In the genomic region with DNA sequence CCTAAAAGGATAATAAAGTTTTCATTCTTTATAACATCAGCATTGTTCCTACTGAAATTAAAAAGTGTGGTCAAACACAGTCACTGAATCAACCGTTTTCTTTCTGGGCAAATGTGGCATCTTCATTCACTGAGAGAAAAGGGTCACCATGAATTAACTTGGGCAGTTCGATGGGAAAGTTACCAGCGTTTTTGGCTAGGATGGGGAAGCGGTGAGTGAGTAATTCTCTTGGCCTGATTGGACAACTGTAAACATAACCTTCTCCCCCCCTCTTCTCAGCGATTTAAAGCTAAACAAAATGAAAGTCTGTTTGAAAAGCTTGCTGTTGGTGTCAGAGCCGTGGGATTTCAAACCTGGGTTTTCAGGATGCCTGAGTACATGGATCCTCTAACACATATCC, we compare ENCODE assay signal across 10 cellular contexts.
DNase-seq lines count a peak whose midpoint lies in the region; ATAC-seq and TF ChIP-seq lines count a peak whose summit lies in the region.
"Had no signal": no experiment of that assay in that cellular context is flagged by ENCODE, and none has a peak within 500 bp of the region (broad histone marks: within the 10 kb centered on the region; RNA-seq: fewer than 3 reads in every experiment).

No MANE protein-coding gene starts in this region.

- peak overlapping the region; percentile 43 for H3K27ac ChIP-seq in muscle layer of colon (ENCODE audit: low read depth, low read length)

- no peak overlapping the region for H3K9ac ChIP-seq in muscle layer of colon (ENCODE audit: low read length)

- H3K27ac Mint-ChIP-seq in stimulated activated naive CD8-positive, alpha-beta T cell treated with anti-CD3 and anti-CD28 coated beads, Interleukin-15, Interleukin-2, amounts not matched to agents 100 ng/mL and 50 ng/mL, for 24 hours = peak overlapping the region; percentile 24
- no peak overlapping the region for H3K27ac Mint-ChIP-seq in stimulated activated naive CD8-positive, alpha-beta T cell treated with anti-CD3 and anti-CD28 coated beads, Interleukin-15, amount 100 ng/mL, for 72 hours
- H3K27ac Mint-ChIP-seq in type B pancreatic cell (no peak overlapping the region), immature natural killer cell (no peak overlapping the region)

- H3K4me3 ChIP-seq in choroid plexus epithelial cell (ENCODE audit: low read depth, low read length) (peak overlapping the region; percentile 42), muscle layer of colon (ENCODE audit: low read depth in 1 of 2, low read length in 2 of 2) (peak overlapping the region in 1 of 2 donors; percentile 20)

- H3K27me3 ChIP-seq in muscle layer of colon (ENCODE audit: control insufficient read depth in 1 of 2, insufficient read depth in 2 of 2, low read length in 2 of 2) = no peaks in the 10 kb centered on the region

- no peak for ATAC-seq in stimulated activated naive CD8-positive, alpha-beta T cell treated with anti-CD3 and anti-CD28 coated beads, Interleukin-15, amount 100 ng/mL, for 72 hours
- no peak for ATAC-seq in HG03135 (IDR thresholded peaks at IDR 0.05; ENCODE audit: unreplicated experiment)

- H3K4me1 ChIP-seq in muscle layer of colon (ENCODE audit: insufficient read depth, low read length) = peaks cover 29% of the 10 kb centered on the region

- H3K4me1 Mint-ChIP-seq in stimulated activated naive CD8-positive, alpha-beta T cell treated with anti-CD3 and anti-CD28 coated beads, Interleukin-15, Interleukin-2, amounts not matched to agents 100 ng/mL and 50 ng/mL, for 24 hours (ENCODE audit: low read depth) = peaks cover 28% of the 10 kb centered on the region
- no peaks in the 10 kb centered on the region for H3K4me1 Mint-ChIP-seq in stimulated activated naive CD8-positive, alpha-beta T cell treated with anti-CD3 and anti-CD28 coated beads, Interleukin-15, amount 100 ng/mL, for 72 hours
- H3K4me1 Mint-ChIP-seq in type B pancreatic cell (ENCODE audit: unreplicated experiment) (peaks cover 8% of the 10 kb centered on the region), immature natural killer cell (no peaks in the 10 kb centered on the region)

- H3K36me3 ChIP-seq in muscle layer of colon (ENCODE audit: insufficient read depth, low read length) = peaks cover 31% of the 10 kb centered on the region

- no peaks in the 10 kb centered on the region for H3K9me3 ChIP-seq in muscle layer of colon (ENCODE audit: low read length)

- DNase-seq in stimulated activated naive CD8-positive, alpha-beta T cell treated with anti-CD3 and anti-CD28 coated beads, Interleukin-15, amount 100 ng/mL, for 72 hours = no peak
- peak; percentile 76 for DNase-seq in choroid plexus epithelial cell (ENCODE audit: low read depth)
- DNase-seq in putamen (ENCODE audit: low spot score) = no peak
- DNase-seq in type B pancreatic cell (ENCODE audit: extremely low spot score, unreplicated experiment) = no peak
- no peak for DNase-seq in immature natural killer cell
- DNase-seq: NCI-H748 treated with DMSO at 0.1 percent for 48 hours; stimulated activated CD4-positive, alpha-beta T cell treated with anti-CD3 and anti-CD28 coated beads, Interleukin-2, amount 100 ng/mL, for 48 hours had no signal

- H3K27me3 Mint-ChIP-seq in stimulated activated naive CD8-positive, alpha-beta T cell treated with anti-CD3 and anti-CD28 coated beads, Interleukin-15, Interleukin-2, amounts not matched to agents 100 ng/mL and 50 ng/mL, for 24 hours = peaks cover 13% of the 10 kb centered on the region
- no peaks in the 10 kb centered on the region for H3K27me3 Mint-ChIP-seq in stimulated activated naive CD8-positive, alpha-beta T cell treated with anti-CD3 and anti-CD28 coated beads, Interleukin-15, amount 100 ng/mL, for 72 hours
- H3K27me3 Mint-ChIP-seq in type B pancreatic cell = no peaks in the 10 kb centered on the region
- H3K27me3 Mint-ChIP-seq in immature natural killer cell (ENCODE audit: low read depth in 3 of 3) = peaks cover 0 to 2% (median 2%) of the 10 kb centered on the region in 3 donors

- H3K36me3 Mint-ChIP-seq in stimulated activated naive CD8-positive, alpha-beta T cell treated with anti-CD3 and anti-CD28 coated beads, Interleukin-15, Interleukin-2, amounts not matched to agents 100 ng/mL and 50 ng/mL, for 24 hours (ENCODE audit: low read depth) = no peaks in the 10 kb centered on the region
- H3K36me3 Mint-ChIP-seq in type B pancreatic cell (peaks cover 46% of the 10 kb centered on the region), immature natural killer cell (no peaks in the 10 kb centered on the region)

- no peaks in the 10 kb centered on the region for H3K9me3 Mint-ChIP-seq in stimulated activated naive CD8-positive, alpha-beta T cell treated with anti-CD3 and anti-CD28 coated beads, Interleukin-15, Interleukin-2, amounts not matched to agents 100 ng/mL and 50 ng/mL, for 24 hours
- H3K9me3 Mint-ChIP-seq in stimulated activated naive CD8-positive, alpha-beta T cell treated with anti-CD3 and anti-CD28 coated beads, Interleukin-15, amount 100 ng/mL, for 72 hours = no peaks in the 10 kb centered on the region
- H3K9me3 Mint-ChIP-seq in type B pancreatic cell = no peaks in the 10 kb centered on the region
- no peaks in the 10 kb centered on the region for H3K9me3 Mint-ChIP-seq in immature natural killer cell

- no peak overlapping the region for H3K4me3 Mint-ChIP-seq in stimulated activated naive CD8-positive, alpha-beta T cell treated with anti-CD3 and anti-CD28 coated beads, Interleukin-15, Interleukin-2, amounts not matched to agents 100 ng/mL and 50 ng/mL, for 24 hours
- H3K4me3 Mint-ChIP-seq in stimulated activated naive CD8-positive, alpha-beta T cell treated with anti-CD3 and anti-CD28 coated beads, Interleukin-15, amount 100 ng/mL, for 72 hours = no peak overlapping the region
- H3K4me3 Mint-ChIP-seq in type B pancreatic cell (no peak overlapping the region), immature natural killer cell (peak overlapping the region in 1 of 5 donors; percentile 29)

- TF ChIP-seq CTCF in choroid plexus epithelial cell (conservative IDR thresholded peaks at IDR 0.05; ENCODE audit: low read depth, low read length) (no peak), type B pancreatic cell (conservative IDR thresholded peaks at IDR 0.05) (no peak)
